ENCODE assay signal across 9 cellular contexts in genomic region chr3:196970547-196971093, GRCh38. TPM values are rescaled to one million over a fixed set of nuclear protein-coding genes. Genes with fewer than 3 reads are reported as not detected.
DNase-seq lines count a peak whose midpoint lies in the region; ATAC-seq and TF ChIP-seq lines count a peak whose summit lies in the region.
"Had no signal": no experiment of that assay in that cellular context is flagged by ENCODE, and none has a peak within 500 bp of the region (broad histone marks: within the 10 kb centered on the region; RNA-seq: fewer than 3 reads in every experiment).

No MANE protein-coding gene starts in this region.

- H3K79me1 ChIP-seq in IMR-90 (ENCODE audit: low read depth in 1 of 2, low read length in 2 of 2): no peaks in the 10 kb centered on the region

- peak overlapping the region; percentile 33 for H2AFZ ChIP-seq in IMR-90 (replicated peaks; ENCODE audit: low read length, poor library complexity)

- H3K9me3 ChIP-seq in IMR-90 (ENCODE audit: control insufficient read depth, insufficient read depth, low read length): no peaks in the 10 kb centered on the region
- no peaks in the 10 kb centered on the region for H3K9me3 ChIP-seq in adipocyte (ENCODE audit: control insufficient read depth, low read length)

- H3K27ac Mint-ChIP-seq in T-helper 2 cell treated with Interferon-gamma antibody and Interleukin-4, amounts not matched to agents 5 μg/mL and 100 μg/mL, for 36 hours: peak overlapping the region; percentile 85
- H3K27ac Mint-ChIP-seq in nephron: no peak overlapping the region

- no peak overlapping the region for H3K23ac ChIP-seq in IMR-90 (ENCODE audit: low read depth, low read length)

- CTCF ChIA-PET in IMR-90 (lab: Yijun Ruan, JAX): no interaction called here

- no peaks in the 10 kb centered on the region for H3K9me1 ChIP-seq in IMR-90 (ENCODE audit: insufficient read depth, low read length)

- H3K18ac ChIP-seq in IMR-90 (ENCODE audit: low read depth, low read length): no peak overlapping the region

- H3K4me3 ChIP-seq in IMR-90 (ENCODE audit: insufficient read depth, low read depth, low read length): no peak overlapping the region
- no peak overlapping the region for H3K4me3 ChIP-seq in adipocyte (ENCODE audit: low read length)

- peak overlapping the region; percentile 72 for H2AK9ac ChIP-seq in IMR-90 (replicated peaks; ENCODE audit: low read depth, low read length, poor library complexity)

- H3K56ac ChIP-seq in IMR-90 (ENCODE audit: extremely low read depth, insufficient read depth, low read length): no peak overlapping the region

- H3K27me3 Mint-ChIP-seq in T-helper 2 cell treated with Interferon-gamma antibody and Interleukin-4, amounts not matched to agents 5 μg/mL and 100 μg/mL, for 36 hours (ENCODE audit: low read depth): peaks cover 11% of the 10 kb centered on the region
- H3K27me3 Mint-ChIP-seq in nephron (ENCODE audit: low read depth): peaks cover 46% of the 10 kb centered on the region

- peaks cover 33% of the 10 kb centered on the region for H3K27me3 ChIP-seq in IMR-90 (ENCODE audit: control insufficient read depth, insufficient read depth, low read length)
- no peaks in the 10 kb centered on the region for H3K27me3 ChIP-seq in adipocyte (replicated peaks; ENCODE audit: control insufficient read depth, insufficient read depth, low read length)

- no peak for ATAC-seq in IMR-90 (ENCODE audit: low read depth)

- no peak overlapping the region for H3K4ac ChIP-seq in IMR-90 (ENCODE audit: low read depth, low read length)

- no peak overlapping the region for H3K9ac ChIP-seq in IMR-90 (ENCODE audit: low read depth, low read length)
- peak overlapping the region; percentile 89 for H3K9ac ChIP-seq in adipocyte (ENCODE audit: low read length)

- no peak overlapping the region for H4K5ac ChIP-seq in IMR-90 (ENCODE audit: low read depth, low read length)

- no peak overlapping the region for H4K8ac ChIP-seq in IMR-90 (ENCODE audit: low read depth in 2 of 2, low read length in 2 of 2)

- H2BK120ac ChIP-seq in IMR-90 (ENCODE audit: low read depth, low read length): no peak overlapping the region

- no peak overlapping the region for H2BK5ac ChIP-seq in IMR-90 (ENCODE audit: low read depth, low read length, poor library complexity, severe bottlenecking)

- dilution Hi-C loops in IMR-90 (cut with HindIII; ENCODE audit: low sequenced_read_pairs, unreplicated experiment): no loop called here

- peaks cover 12% of the 10 kb centered on the region for H3K36me3 Mint-ChIP-seq in T-helper 2 cell treated with Interferon-gamma antibody and Interleukin-4, amounts not matched to agents 5 μg/mL and 100 μg/mL, for 36 hours (ENCODE audit: low read depth)
- no peaks in the 10 kb centered on the region for H3K36me3 Mint-ChIP-seq in nephron (ENCODE audit: low read depth)

- TF ChIP-seq RAD21 in IMR-90 (IDR thresholded peaks at IDR 0.05; ENCODE audit: low read length): no peak

- H4K91ac ChIP-seq in IMR-90 (ENCODE audit: insufficient read depth, low read depth, low read length): no peak overlapping the region

- no peaks in the 10 kb centered on the region for H3K9me3 Mint-ChIP-seq in T-helper 2 cell treated with Interferon-gamma antibody and Interleukin-4, amounts not matched to agents 5 μg/mL and 100 μg/mL, for 36 hours
- H3K9me3 Mint-ChIP-seq in nephron: no peaks in the 10 kb centered on the region

- no TSS peak for BruUV-seq in IMR-90 (replicated peaks; lab: Mats Ljungman, UMichigan)

- H4K20me1 ChIP-seq in IMR-90 (ENCODE audit: insufficient read depth, low read length): no peaks in the 10 kb centered on the region

- H2BK15ac ChIP-seq in IMR-90 (ENCODE audit: low read depth, low read length): no peak overlapping the region

- no peak overlapping the region for H2AK5ac ChIP-seq in IMR-90 (ENCODE audit: low read depth, low read length)

- POLR2A ChIA-PET in IMR-90 (lab: Charles Lee; ENCODE audit: unreplicated experiment): no interaction called here

- 83% methylated on average over 9 of the region's 15 CpGs; no CpG with 5 or more reads in 1 of the 2 experiments for WGBS in IMR-90 (ENCODE audit: extremely low coverage in 2 of 2, insufficient read length in 1 of 2), 2 experiments

- in situ Hi-C loops in IMR-90 (cut with MboI; ENCODE audit: low sequenced_read_pairs): loop anchor here (10.0 to 25.0 kb wide), 2 partner anchors 214 to 358 kb away; no protein-coding TSS in a partner anchor

- H3K4me1 ChIP-seq in IMR-90 (ENCODE audit: control insufficient read depth, insufficient read depth, low read length): peaks cover 4% of the 10 kb centered on the region
- peaks cover 9% of the 10 kb centered on the region for H3K4me1 ChIP-seq in adipocyte (ENCODE audit: control insufficient read depth, insufficient read depth, low read length)
- H3K4me1 ChIP-seq: SJCRH30 had no signal

- DNase-seq in T-helper 2 cell treated with Interferon-gamma antibody and Interleukin-4, amounts not matched to agents 5 μg/mL and 100 μg/mL, for 36 hours (ENCODE audit: low spot score): no peak
- no peak for DNase-seq in T-helper 2 cell
- no peak for DNase-seq in IMR-90
- no peak for DNase-seq in adipocyte (ENCODE audit: low read depth)
- no peak for DNase-seq in AG08395 (ENCODE audit: low spot score)
- no peak for DNase-seq in amygdala (lab: John Stamatoyannopoulos, UW)
- no peak for DNase-seq in NCI-H1694 treated with DMSO at 0.1 percent for 48 hours (lab: John Stamatoyannopoulos, UW)

- H3K27ac ChIP-seq in IMR-90 (ENCODE audit: insufficient read depth, low read length): no peak overlapping the region
- H3K27ac ChIP-seq: SJCRH30 had no signal

- TF ChIP-seq POLR2A in IMR-90 (IDR thresholded peaks at IDR 0.05; ENCODE audit: low read depth, low read length): no peak

- H3K4me2 ChIP-seq in IMR-90 (ENCODE audit: low read depth, low read length): no peak overlapping the region

- intact Hi-C loops in IMR-90 (cut with micrococcal nuclease): loop anchor here (1.0 to 2.0 kb wide), 2 partner anchors 132 to 362 kb away; no protein-coding TSS in a partner anchor

- peaks cover 11% of the 10 kb centered on the region for H3K4me1 Mint-ChIP-seq in T-helper 2 cell treated with Interferon-gamma antibody and Interleukin-4, amounts not matched to agents 5 μg/mL and 100 μg/mL, for 36 hours (ENCODE audit: low read depth)
- H3K4me1 Mint-ChIP-seq in nephron: no peaks in the 10 kb centered on the region

- H3K14ac ChIP-seq in IMR-90 (replicated peaks; ENCODE audit: low read depth, low read length): no peak overlapping the region

- peak overlapping the region; percentile 79 for H3K4me3 Mint-ChIP-seq in T-helper 2 cell treated with Interferon-gamma antibody and Interleukin-4, amounts not matched to agents 5 μg/mL and 100 μg/mL, for 36 hours
- peak overlapping the region; percentile 82 to 87 (median 85) for H3K4me3 Mint-ChIP-seq in nephron

- no peak for TF ChIP-seq CTCF in IMR-90 (conservative IDR thresholded peaks at IDR 0.05; ENCODE audit: low read depth, low read length)
- no peak for TF ChIP-seq CTCF in nephron (IDR thresholded peaks at IDR 0.05; ENCODE audit: unreplicated experiment in 3 of 3)

- H3K36me3 ChIP-seq in IMR-90 (ENCODE audit: control insufficient read depth, insufficient read depth, low read length): no peaks in the 10 kb centered on the region
- H3K36me3 ChIP-seq in adipocyte (ENCODE audit: control insufficient read depth, insufficient read depth, low read length, severe bottlenecking): no peaks in the 10 kb centered on the region
- H3K36me3 ChIP-seq: SJCRH30 had no signal

- H2BK20ac ChIP-seq in IMR-90 (ENCODE audit: low read depth, low read length): no peak overlapping the region

TF ChIP-seq in IMR-90, 13 proteins besides CTCF, POLR2A, EP300 and RAD21:
- TF ChIP-seq RCOR1 (IDR thresholded peaks at IDR 0.05; ENCODE audit: insufficient replicate concordance, low read length) (no peak), NFE2L2 (IDR thresholded peaks at IDR 0.05; ENCODE audit: low read depth, low read length) (no peak), SMC3 (IDR thresholded peaks at IDR 0.05; ENCODE audit: low read depth, low read length) (no peak), MAFK (IDR thresholded peaks at IDR 0.05; ENCODE audit: low read depth, low read length) (no peak), CEBPB (IDR thresholded peaks at IDR 0.05; ENCODE audit: low read depth, low read length) (no peak), MXI1 (IDR thresholded peaks at IDR 0.05; ENCODE audit: borderline replicate concordance, low read depth, low read length) (no peak), MAZ (IDR thresholded peaks at IDR 0.05; ENCODE audit: borderline replicate concordance, low read depth, low read length) (no peak)

RNA-seq across cellular contexts. Expression of gene PIGZ, which starts 2.0 kb away (rescaled TPM):
- total RNA-seq in IMR-90 (2012; rRNA removed): under 0.01 and 0.18 TPM in 2 replicates
- polyA plus RNA-seq in IMR-90 (2012; rRNA removed): 0.73 and 0.86 TPM in 2 replicates
- polyA plus RNA-seq in IMR-90 (2012; cell fraction: cytosol; rRNA removed): 0.34 and 1.1 TPM in 2 replicates
- polyA plus RNA-seq in IMR-90 (2012; cell fraction: nucleus; rRNA removed; ENCODE audit: low replicate concordance): 2.6 and 3.5 TPM in 2 replicates

RNA-seq across cellular contexts. Expression of gene NCBP2, which starts 28.3 kb away (rescaled TPM):
- 42.8 and 71.4 TPM in 2 replicates for total RNA-seq in IMR-90 (2012; rRNA removed)
- 69.7 and 73.6 TPM in 2 replicates for polyA plus RNA-seq in IMR-90 (2012; rRNA removed)
- polyA plus RNA-seq in IMR-90 (2012; cell fraction: cytosol; rRNA removed): 18.8 and 26.7 TPM in 2 replicates
- polyA plus RNA-seq in IMR-90 (2012; cell fraction: nucleus; rRNA removed; ENCODE audit: low replicate concordance): 13.1 and 47.9 TPM in 2 replicates

RNA-seq across cellular contexts. Expression of gene MELTF, which starts 59.0 kb away (rescaled TPM):
- 0.18 and 0.28 TPM in 2 replicates for total RNA-seq in IMR-90 (2012; rRNA removed)
- 0.43 and 0.50 TPM in 2 replicates for polyA plus RNA-seq in IMR-90 (2012; rRNA removed)
- polyA plus RNA-seq in IMR-90 (2012; cell fraction: cytosol; rRNA removed): 0.28 and 0.85 TPM in 2 replicates
- 1.4 and 1.7 TPM in 2 replicates for polyA plus RNA-seq in IMR-90 (2012; cell fraction: nucleus; rRNA removed; ENCODE audit: low replicate concordance)
